Comparison of ENCODE assay signal across 8 cellular contexts in genomic region chr19:48970923-48971395, GRCh38. TPM values are rescaled to one million over a fixed set of nuclear protein-coding genes. Genes with fewer than 3 reads are reported as not detected.
A peak's percentile ranks its signal among the peaks of the same experiment; 100 is the strongest.
DNase-seq lines count a peak whose midpoint lies in the region; ATAC-seq, FAIRE-seq and TF ChIP-seq lines count a peak whose summit lies in the region.

No MANE protein-coding gene starts in this region.

- TF ChIP-seq RAD21 in Ishikawa (IDR thresholded peaks at IDR 0.05; ENCODE audit: low read depth), result peak; percentile 60; the same call in 1 of the 2 replicates

- no peaks in the 10 kb centered on the region for H3K27me3 Mint-ChIP-seq in Caco-2 (ENCODE audit: insufficient read depth, unreplicated experiment)

- H2BK12ac ChIP-seq in trophoblast cell (ENCODE audit: low read length), result no peak overlapping the region

- H3K27ac Mint-ChIP-seq in Caco-2 (ENCODE audit: unreplicated experiment), result no peak overlapping the region

- no peaks in the 10 kb centered on the region for H3K9me3 Mint-ChIP-seq in Caco-2 (ENCODE audit: unreplicated experiment)

- H3K23ac ChIP-seq in trophoblast cell (ENCODE audit: low read length), result no peak overlapping the region

- no peak overlapping the region for H2BK120ac ChIP-seq in trophoblast cell (ENCODE audit: insufficient read depth, low read length, poor library complexity)

- H3K4me1 ChIP-seq in Caco-2 (peaks cover 12% of the 10 kb centered on the region), RWPE2 (ENCODE audit: insufficient read depth, poor library complexity, severe bottlenecking) (no peaks in the 10 kb centered on the region), gastroesophageal sphincter (peaks cover 0 to 39% (median 17%) of the 10 kb centered on the region in 3 donors), trophoblast cell (ENCODE audit: control insufficient read depth in 1 of 2, insufficient read depth in 2 of 2, low read length in 2 of 2) (peaks cover 0 to 3% of the 10 kb centered on the region in 2 experiments)

- H3K4me3 Mint-ChIP-seq in Caco-2 (ENCODE audit: unreplicated experiment), result no peak overlapping the region

- H3K36me3 ChIP-seq in Caco-2 (ENCODE audit: control insufficient read depth, insufficient read depth, low read length) (peaks cover 15% of the 10 kb centered on the region), RWPE2 (ENCODE audit: low read depth) (peaks cover 70% of the 10 kb centered on the region), gastroesophageal sphincter (peaks cover 0 to 88% of the 10 kb centered on the region in 2 donors), trophoblast cell (ENCODE audit: control insufficient read depth in 1 of 2, insufficient read depth in 2 of 2, low read length in 2 of 2) (peaks cover 55% of the 10 kb centered on the region in 2 experiments)

- no peak overlapping the region for H2BK5ac ChIP-seq in trophoblast cell (ENCODE audit: low read depth, low read length, poor library complexity)

- no peak overlapping the region for H3K4me2 ChIP-seq in trophoblast cell (ENCODE audit: low read length)

- CTCF ChIA-PET in Caco-2 (lab: Charles Lee), result interaction anchor here (0.6 to 1.8 kb wide), 20 partner anchors 9 to 274 kb away, joined by 3 to 18 read pairs (median 4); partner anchors contain the start of genes DHDH, GYS1, NUCB1 and RUVBL2

- BruUV-seq in Caco-2 (replicated peaks; lab: Mats Ljungman, UMichigan), result no TSS peak

- peak; percentile 73 to 79 for DNase-seq in Caco-2
- DNase-seq in RWPE2 (ENCODE audit: low spot score), result no peak
- peak; percentile 62 for DNase-seq in activated effector memory CD4-positive, alpha-beta T cell treated with Interleukin-2 at 50 U/mL for 16 hours
- peak; percentile 82 to 94 for DNase-seq in trophoblast cell
- peak; percentile 64 for DNase-seq in urothelium cell line (ENCODE audit: low spot score)

- no peak overlapping the region for H3K18ac ChIP-seq in trophoblast cell (ENCODE audit: low read length)

- H3K79me1 ChIP-seq in trophoblast cell (ENCODE audit: low read length), result no peaks in the 10 kb centered on the region

- TF ChIP-seq CTCF in Caco-2 (IDR thresholded peaks at IDR 0.05; ENCODE audit: insufficient read depth in 1 of 2, low read depth in 1 of 2, low read length in 1 of 2, severe bottlenecking in 1 of 2, unreplicated experiment in 1 of 2), result peak; percentile 81 to 88
- peak; percentile 80 for TF ChIP-seq CTCF in RWPE2 (IDR thresholded peaks at IDR 0.05; ENCODE audit: poor library complexity, severe bottlenecking)
- TF ChIP-seq CTCF in gastroesophageal sphincter (IDR thresholded peaks at IDR 0.05), result peak in 3 of 4 experiments; percentile 83 to 92 (median 85)

- POLR2A ChIA-PET in Caco-2 (lab: Charles Lee), result interaction anchor here (0.7 to 1.2 kb wide), 5 partner anchors 8 to 99 kb away, joined by 3 to 5 read pairs (median 3); partner anchors contain the start of genes NUCB1 and PPP1R15A

- H3K4me1 Mint-ChIP-seq in Caco-2 (ENCODE audit: low read depth, unreplicated experiment), result peaks cover 6% of the 10 kb centered on the region

- intact Hi-C loops in Caco-2 (cut with micrococcal nuclease; ENCODE audit: unreplicated experiment), result loop anchor here (2.0 kb wide), 1 partner anchor 176 kb away; no protein-coding TSS in a partner anchor

- no peak overlapping the region for H4K91ac ChIP-seq in trophoblast cell (ENCODE audit: low read depth, low read length)

- 31 to 42% methylated on average over 2 to 3 of the region's 19 CpGs for WGBS in gastroesophageal sphincter (ENCODE audit: low coverage in 1 of 2), 2 donors
- WGBS in trophoblast cell (ENCODE audit: extremely low coverage, insufficient coverage, insufficient read length), result no CpG with 5 or more reads among the region's 19 CpGs

- H3K4ac ChIP-seq in trophoblast cell (ENCODE audit: low read depth, low read length), result no peak overlapping the region

- H3K27ac ChIP-seq in RWPE2 (ENCODE audit: poor library complexity, severe bottlenecking), result no peak overlapping the region
- H3K27ac ChIP-seq in gastroesophageal sphincter, result peak overlapping the region in 2 of 4 donors; percentile 58 to 95
- no peak overlapping the region for H3K27ac ChIP-seq in trophoblast cell (ENCODE audit: low read depth, low read length)

- no peak overlapping the region for H4K12ac ChIP-seq in trophoblast cell (ENCODE audit: low read depth, low read length)

- H3K9ac ChIP-seq in trophoblast cell (ENCODE audit: low read length), result no peak overlapping the region

- H3K27me3 ChIP-seq in Caco-2 (replicated peaks; ENCODE audit: control insufficient read depth, insufficient read depth, low read length) (no peaks in the 10 kb centered on the region), RWPE2 (ENCODE audit: insufficient read depth, poor library complexity, severe bottlenecking) (no peaks in the 10 kb centered on the region), gastroesophageal sphincter (no peaks in the 10 kb centered on the region), trophoblast cell (ENCODE audit: insufficient read depth, low read length) (no peaks in the 10 kb centered on the region)

- H3K9me3 ChIP-seq in Caco-2 (0 out of 2 replicates have a peak, but pooled peaks cover 3% of the 10 kb centered on the region), RWPE2 (ENCODE audit: severe bottlenecking) (no peaks in the 10 kb centered on the region), gastroesophageal sphincter (no peaks in the 10 kb centered on the region), trophoblast cell (ENCODE audit: insufficient read depth, low read depth, low read length) (no peaks in the 10 kb centered on the region)

- no peak overlapping the region for H3K14ac ChIP-seq in trophoblast cell (ENCODE audit: low read length)

- peaks cover 1% of the 10 kb centered on the region for H3K79me2 ChIP-seq in trophoblast cell (ENCODE audit: control insufficient read depth, insufficient read depth, low read length, poor library complexity)

- TF ChIP-seq EP300 in Ishikawa (IDR thresholded peaks at IDR 0.05; ENCODE audit: borderline replicate concordance), result no peak
- no peak for TF ChIP-seq EP300 in gastroesophageal sphincter (IDR thresholded peaks at IDR 0.05)

- TF ChIP-seq POLR2A in gastroesophageal sphincter (IDR thresholded peaks at IDR 0.05), result peak in 1 of 2 donors; percentile 3

- H3K36me3 Mint-ChIP-seq in Caco-2 (ENCODE audit: insufficient read depth, unreplicated experiment), result peaks cover 69% of the 10 kb centered on the region

- no peak overlapping the region for H2AFZ ChIP-seq in trophoblast cell (ENCODE audit: insufficient read depth, low read length, poor library complexity)

- H3K4me3 ChIP-seq in Caco-2 (ENCODE audit: low read depth, low read length) (no peak overlapping the region), RWPE2 (ENCODE audit: severe bottlenecking) (no peak overlapping the region), gastroesophageal sphincter (no peak overlapping the region), trophoblast cell (ENCODE audit: low read depth, low read length) (no peak overlapping the region)

- ATAC-seq in RWPE2 (ENCODE audit: low read depth), result peak; percentile 35; the same call in 1 of the 3 replicates
- peak; percentile 54 for ATAC-seq in gastroesophageal sphincter
- ATAC-seq in HG03159 (IDR thresholded peaks at IDR 0.05; ENCODE audit: unreplicated experiment), result no peak

- no peak overlapping the region for H2AK5ac ChIP-seq in trophoblast cell (ENCODE audit: low read length)

- H4K8ac ChIP-seq in trophoblast cell (ENCODE audit: low read depth, low read length), result no peak overlapping the region

- FAIRE-seq in urothelium cell line (lab: Jason Lieb, UNC), result no peak

TF ChIP-seq in Ishikawa, 13 proteins besides CTCF, POLR2A, EP300 and RAD21 (continues in another document):
- no peak for TF ChIP-seq CREB1 (IDR thresholded peaks at IDR 0.05; ENCODE audit: low read depth)
- TF ChIP-seq YY1 (IDR thresholded peaks at IDR 0.05; ENCODE audit: low read depth), result no peak
- TF ChIP-seq NFIC (IDR thresholded peaks at IDR 0.05), result no peak
- no peak for TF ChIP-seq TEAD4 (IDR thresholded peaks at IDR 0.05)
- TF ChIP-seq MAX (IDR thresholded peaks at IDR 0.05), result no peak
- TF ChIP-seq TAF1 (IDR thresholded peaks at IDR 0.05; ENCODE audit: low read depth), result no peak
- TF ChIP-seq USF1 (IDR thresholded peaks at IDR 0.05), result no peak

RNA-seq across cellular contexts. Expression of gene FTL, which starts 5.8 kb away (rescaled TPM):
- total RNA-seq in Caco-2 (2022), result 2,542 and 2,963 TPM in 2 replicates
- total RNA-seq in gastroesophageal sphincter, result 1,000 to 10,000 TPM; 2,478 to 4,094 (median 2,824) TPM
- 3,699 and 3,930 TPM in 2 replicates for polyA plus RNA-seq in trophoblast cell (2013)

RNA-seq across cellular contexts. Expression of gene BAX, which starts 16.3 kb away (rescaled TPM):
- total RNA-seq in Caco-2 (2022) (107 and 110 TPM in 2 replicates), gastroesophageal sphincter (10 to 100 TPM; 31.5 to 40.8 (median 34.8) TPM)
- polyA plus RNA-seq in trophoblast cell (2013), result 92.3 and 93.5 TPM in 2 replicates

RNA-seq across cellular contexts. Expression of gene GYS1, which starts 22.1 kb away (rescaled TPM):
- total RNA-seq in Caco-2 (2022) (62.7 and 65.3 TPM in 2 replicates), gastroesophageal sphincter (10 to 100 TPM; 22.1 to 44.4 (median 38.5) TPM)
- 64.3 and 68.6 TPM in 2 replicates for polyA plus RNA-seq in trophoblast cell (2013)

RNA-seq across cellular contexts. Expression of gene RUVBL2, which starts 22.7 kb away (rescaled TPM):
- total RNA-seq in Caco-2 (2022) (165 and 172 TPM in 2 replicates), gastroesophageal sphincter (10 to 100 TPM; 69.4 to 96.5 (median 84.2) TPM)
- 58.0 and 58.6 TPM in 2 replicates for polyA plus RNA-seq in trophoblast cell (2013)

RNA-seq across cellular contexts. Expression of gene DHDH, which starts 37.5 kb away (rescaled TPM):
- total RNA-seq in Caco-2 (2022) (2.6 and 3.3 TPM in 2 replicates), gastroesophageal sphincter (under 1 TPM in 1 of 4 donors, not detected in 3; 0.81 TPM)
- 0.18 and 0.23 TPM in 2 replicates for polyA plus RNA-seq in trophoblast cell (2013)
